Comparison of ENCODE assay signal across 9 cellular contexts in the genomic region with DNA sequence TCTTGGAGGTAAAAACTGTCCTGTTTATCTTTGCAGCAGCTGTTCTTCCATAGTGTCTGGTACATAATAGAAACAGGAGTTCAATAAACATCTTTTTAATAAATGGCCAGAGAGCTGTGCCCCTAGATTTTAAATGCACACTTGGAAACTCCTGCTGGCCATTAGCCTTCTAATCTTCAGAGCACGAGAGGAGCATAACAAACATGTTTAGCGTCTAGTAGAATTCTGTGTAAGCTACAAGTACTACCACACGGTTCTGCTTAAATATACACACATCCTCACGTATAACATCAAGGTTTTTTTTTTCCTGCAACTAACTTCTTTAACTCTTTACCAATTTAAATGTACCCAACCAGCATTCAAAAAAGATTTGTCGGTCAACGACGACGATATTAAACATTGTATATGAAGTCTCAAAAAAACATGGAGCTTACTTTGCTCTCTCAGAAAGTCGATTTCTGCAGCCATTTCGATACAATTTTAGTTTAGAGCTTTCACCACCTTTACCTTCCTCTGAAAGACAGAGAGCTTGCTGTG. TPM values are rescaled to one million over a fixed set of nuclear protein-coding genes. Genes with fewer than 3 reads are reported as not detected.
DNase-seq lines count a peak whose midpoint lies in the region; ATAC-seq and TF ChIP-seq lines count a peak whose summit lies in the region.
"Had no signal": no experiment of that assay in that cellular context is flagged by ENCODE, and none has a peak within 500 bp of the region (broad histone marks: within the 10 kb centered on the region; RNA-seq: fewer than 3 reads in every experiment).

No MANE protein-coding gene starts in this region.

- H3K27me3 Mint-ChIP-seq in H9 (ENCODE audit: low read depth), result no peaks in the 10 kb centered on the region
- H3K27me3 Mint-ChIP-seq: activated B cell treated with CpG ODN at 0.5 μM for 24 hours had no signal

- no peak overlapping the region for H2BK12ac ChIP-seq in H9 (ENCODE audit: insufficient read length, low read depth, low read length)

- peak overlapping the region; percentile 48 for H3K9ac ChIP-seq in H9 (ENCODE audit: extremely low read depth, insufficient read length, low read length)

- peak overlapping the region; percentile 76 for H3K18ac ChIP-seq in H9 (ENCODE audit: insufficient read length, low read depth, low read length)

- H2AK5ac ChIP-seq in H9 (ENCODE audit: insufficient read length, low read length), result no peak overlapping the region

- no peaks in the 10 kb centered on the region for H3K79me2 ChIP-seq in H9 (ENCODE audit: insufficient read depth, low read length)

- intact Hi-C loops in spleen (cut with DNase I; ENCODE audit: low total_unique reads), result no loop called here

- no peak overlapping the region for H4K8ac ChIP-seq in H9 (replicated peaks; ENCODE audit: insufficient read length, low read depth, low read length)

- H3K4me2 ChIP-seq in H9 (ENCODE audit: insufficient read depth, insufficient read length, low read length), result peak overlapping the region; percentile 97

- H3K36me3 ChIP-seq in spleen, result no peaks in the 10 kb centered on the region

- no peaks in the 10 kb centered on the region for H4K20me1 ChIP-seq in H9 (ENCODE audit: control insufficient read depth, insufficient read depth, insufficient read length)

- H2BK20ac ChIP-seq in H9 (ENCODE audit: low read depth, low read length, poor library complexity, severe bottlenecking), result no peak overlapping the region

- no peak overlapping the region for H2BK5ac ChIP-seq in H9 (ENCODE audit: insufficient read length, low read length)

- H3K56ac ChIP-seq in H9 (ENCODE audit: insufficient read length, low read depth, low read length), result no peak overlapping the region

- TF ChIP-seq POLR2A in spleen (IDR thresholded peaks at IDR 0.05), result no peak

- no peak overlapping the region for H4K91ac ChIP-seq in H9 (ENCODE audit: insufficient read length, low read depth, low read length)

- H2BK120ac ChIP-seq in H9 (ENCODE audit: low read depth, low read length, poor library complexity, severe bottlenecking), result no peak overlapping the region

- H3T11ph ChIP-seq in H9 (ENCODE audit: low read length), result no peak overlapping the region

- TF ChIP-seq CTCF in H9 (conservative IDR thresholded peaks at IDR 0.05), result no peak
- TF ChIP-seq CTCF in spleen (IDR thresholded peaks at IDR 0.05 in 8 of 11, conservative IDR thresholded peaks at IDR 0.05 in 3 of 11), result peak in 1 of 11 experiments; percentile 4

- no peak overlapping the region for H3K4ac ChIP-seq in H9 (ENCODE audit: low read depth, low read length)

- no CpG with 5 or more reads among the region's 10 CpGs for WGBS in H9 (ENCODE audit: extremely low coverage, insufficient read length, low lambda C conversion rate)
- 0 to 1% (median 0%) methylated on average over 10 of the region's 10 CpGs for WGBS in spleen, 5 donors

- H3K23ac ChIP-seq in H9 (ENCODE audit: insufficient read length, low read depth, low read length), result no peak overlapping the region

- H3K4me1 ChIP-seq in H9 (ENCODE audit: insufficient read depth, low read length), result no peaks in the 10 kb centered on the region
- H3K4me1 ChIP-seq in spleen, result peaks cover 17 to 89% (median 65%) of the 10 kb centered on the region in 6 donors

- H3K9me3 Mint-ChIP-seq in H9, result no peaks in the 10 kb centered on the region
- no peaks in the 10 kb centered on the region for H3K9me3 Mint-ChIP-seq in stimulated activated effector memory CD8-positive, alpha-beta T cell treated with anti-CD3 and anti-CD28 coated beads, Interleukin-12 subunit alpha, Interleukin-12 subunit beta, amount 100 ng/mL, for 72 hours
- H3K9me3 Mint-ChIP-seq: activated B cell treated with CpG ODN at 0.5 μM for 24 hours had no signal

- H3K4me3 ChIP-seq in spleen, result peak overlapping the region; percentile 57 to 86 (median 73)

- H3K27ac ChIP-seq in H9 (ENCODE audit: insufficient read length, low read depth, low read length), result peak overlapping the region; percentile 21
- H3K27ac ChIP-seq in spleen, result peak overlapping the region; percentile 96 to 100 (median 97)

- H2AFZ ChIP-seq in H9 (ENCODE audit: low read length), result peak overlapping the region; percentile 1

- H3K9me3 ChIP-seq in H9 (ENCODE audit: control insufficient read depth, low read depth, low read length), result no peaks in the 10 kb centered on the region
- H3K9me3 ChIP-seq in spleen, result no peaks in the 10 kb centered on the region

- H4K5ac ChIP-seq in H9 (ENCODE audit: insufficient read length, low read depth, low read length), result no peak overlapping the region

- 0 out of 7 replicates have a peak, but pooled peaks cover 0 to 1% (median 0%) of the 10 kb centered on the region in 3 experiments for H3K36me3 Mint-ChIP-seq in H9 (ENCODE audit: insufficient read depth in 1 of 3, low read depth in 3 of 3)
- no peaks in the 10 kb centered on the region for H3K36me3 Mint-ChIP-seq in stimulated activated effector memory CD8-positive, alpha-beta T cell treated with anti-CD3 and anti-CD28 coated beads, Interleukin-12 subunit alpha, Interleukin-12 subunit beta, amount 100 ng/mL, for 72 hours

- ATAC-seq in SK-N-SH treated with all-trans-retinoic acid at 6 μM for 48 hours, result peak; percentile 30
- no peak for ATAC-seq in stimulated activated effector memory CD8-positive, alpha-beta T cell treated with anti-CD3 and anti-CD28 coated beads, Interleukin-12 subunit alpha, Interleukin-12 subunit beta, amount 100 ng/mL, for 72 hours

- H3K4me3 Mint-ChIP-seq in H9, result no peak overlapping the region
- no peak overlapping the region for H3K4me3 Mint-ChIP-seq in stimulated activated effector memory CD8-positive, alpha-beta T cell treated with anti-CD3 and anti-CD28 coated beads, Interleukin-12 subunit alpha, Interleukin-12 subunit beta, amount 100 ng/mL, for 72 hours
- H3K4me3 Mint-ChIP-seq: activated B cell treated with CpG ODN at 0.5 μM for 24 hours had no signal

- H3K27me3 ChIP-seq in H9 (ENCODE audit: insufficient read depth, low read length), result no peaks in the 10 kb centered on the region
- no peaks in the 10 kb centered on the region for H3K27me3 ChIP-seq in spleen (replicated peaks in 1 of 7)

- peak overlapping the region; percentile 76; the same call in 1 of the 2 replicates for H3K14ac ChIP-seq in H9 (ENCODE audit: insufficient read depth, low read length)

- peaks cover 7% of the 10 kb centered on the region for H3K23me2 ChIP-seq in H9 (ENCODE audit: insufficient read length, low read depth, low read length, poor library complexity, severe bottlenecking)

- no peak for DNase-seq in H9
- peak; percentile 12 for DNase-seq in hepatic stellate cell (ENCODE audit: low spot score)
- no peak for DNase-seq in spleen
- no peak for DNase-seq in NCI-H128 (lab: John Stamatoyannopoulos, UW; ENCODE audit: unreplicated experiment)
- no peak for DNase-seq in occipital lobe (lab: John Stamatoyannopoulos, UW)
- no peak for DNase-seq in stimulated activated effector memory CD8-positive, alpha-beta T cell treated with anti-CD3 and anti-CD28 coated beads, Interleukin-12 subunit alpha, Interleukin-12 subunit beta, amount 100 ng/mL, for 72 hours (ENCODE audit: low spot score in 2 of 2)
- no peak for DNase-seq in UCSD-AML1 (lab: John Stamatoyannopoulos, UW; ENCODE audit: unreplicated experiment)

- no peaks in the 10 kb centered on the region for H3K79me1 ChIP-seq in H9 (ENCODE audit: insufficient read depth, low read depth, low read length, poor library complexity, severe bottlenecking)

- H2BK15ac ChIP-seq in H9 (ENCODE audit: low read depth, low read length), result no peak overlapping the region

- H3K4me1 Mint-ChIP-seq in H9, result peaks cover 13 to 19% of the 10 kb centered on the region in 2 experiments
- H3K4me1 Mint-ChIP-seq in stimulated activated effector memory CD8-positive, alpha-beta T cell treated with anti-CD3 and anti-CD28 coated beads, Interleukin-12 subunit alpha, Interleukin-12 subunit beta, amount 100 ng/mL, for 72 hours, result peaks cover 36% of the 10 kb centered on the region

- no peak overlapping the region for H3K27ac Mint-ChIP-seq in H9
- no peak overlapping the region for H3K27ac Mint-ChIP-seq in stimulated activated effector memory CD8-positive, alpha-beta T cell treated with anti-CD3 and anti-CD28 coated beads, Interleukin-12 subunit alpha, Interleukin-12 subunit beta, amount 100 ng/mL, for 72 hours
- H3K27ac Mint-ChIP-seq: activated B cell treated with CpG ODN at 0.5 μM for 24 hours had no signal

TF ChIP-seq in SK-N-SH treated with all-trans-retinoic acid at 6 μM for 48 hours, 23 proteins besides CTCF, POLR2A, EP300 and RAD21 (continues in another document):
- TF ChIP-seq ZNF8 (CRISPR knock-in tag; IDR thresholded peaks at IDR 0.05), result no peak
- no peak for TF ChIP-seq ZC3H10 (CRISPR knock-in tag; IDR thresholded peaks at IDR 0.05)
- TF ChIP-seq ARNTL (CRISPR knock-in tag; IDR thresholded peaks at IDR 0.05; ENCODE audit: borderline replicate concordance, low read depth), result no peak
- TF ChIP-seq ZFP3 (CRISPR knock-in tag; IDR thresholded peaks at IDR 0.05), result no peak
- TF ChIP-seq TOX (CRISPR knock-in tag; IDR thresholded peaks at IDR 0.05; ENCODE audit: borderline replicate concordance), result no peak
- no peak for TF ChIP-seq TCF4 (CRISPR knock-in tag; IDR thresholded peaks at IDR 0.05; ENCODE audit: borderline replicate concordance)
- TF ChIP-seq CSRNP3 (CRISPR knock-in tag; IDR thresholded peaks at IDR 0.05), result no peak

RNA-seq across cellular contexts. Expression of gene SCLT1, which starts 0.6 kb away (rescaled TPM):
- total RNA-seq in H9 (2021), result 10.5 and 11.3 TPM in 2 replicates
- 10 to 100 TPM; 27.2 to 43.7 (median 37.3) TPM for total RNA-seq in spleen
- polyA plus RNA-seq in spleen, result 1 to 10 TPM; 6.7 to 8.5 (median 7.5) TPM
- total RNA-seq in occipital lobe, result 94.8 TPM

RNA-seq across cellular contexts. Expression of gene C4orf33, which starts 3.2 kb away (rescaled TPM):
- total RNA-seq in H9 (2021), result 5.8 and 7.4 TPM in 2 replicates
- total RNA-seq in spleen, result 10 to 100 TPM in 5 of 7 donors, 1 to 10 TPM in 2; 9.5 to 31.8 (median 13.8) TPM
- polyA plus RNA-seq in spleen, result 1 to 10 TPM; 7.7 to 8.8 (median 8.0) TPM
- 10.1 TPM for total RNA-seq in occipital lobe
